ENCODE assay signal across 8 cellular contexts in genomic region chr14:75981826-75982723, GRCh38. TPM values are rescaled to one million over a fixed set of nuclear protein-coding genes. Genes with fewer than 3 reads are reported as not detected.
A peak's percentile ranks its signal among the peaks of the same experiment; 100 is the strongest.
DNase-seq lines count a peak whose midpoint lies in the region; ATAC-seq and TF ChIP-seq lines count a peak whose summit lies in the region.

Gene TGFB3 (minus strand): TSS chr14:75981995. CDS start chr14:75980893, 1,102 bp downstream.

- H3K27ac Mint-ChIP-seq in CD14-positive monocyte, result peak within 1 kb of the TSS; percentile 35 to 89 (median 74)
- peak within 1 kb of the TSS; percentile 82 to 93 for H3K27ac Mint-ChIP-seq in natural killer cell
- H3K27ac Mint-ChIP-seq in stimulated activated effector memory CD8-positive, alpha-beta T cell treated with anti-CD3 and anti-CD28 coated beads, Interleukin-12 subunit alpha, Interleukin-12 subunit beta, amount 100 ng/mL, for 72 hours, result peak within 1 kb of the TSS; percentile 80

- DNase-seq in CD14-positive monocyte (ENCODE audit: low spot score) (peak; percentile 71), LNCaP clone FGC (ENCODE audit: low read depth) (peak; percentile 23), RPMI7951 (ENCODE audit: low read depth) (peak; percentile 89), fibroblast of peridontal ligament (ENCODE audit: extremely low read depth) (peak; percentile 95), natural killer cell (peak; percentile 74)
- DNase-seq in activated T-helper 9 cell treated with anti-CD3 and anti-CD28 coated beads, Interleukin-2, amount 50 U/mL, for 16 hours (ENCODE audit: low read depth), result peak; percentile 62
- DNase-seq in stimulated activated effector memory CD8-positive, alpha-beta T cell treated with anti-CD3 and anti-CD28 coated beads, Interleukin-12 subunit alpha, Interleukin-12 subunit beta, amount 100 ng/mL, for 72 hours (ENCODE audit: low spot score in 2 of 2), result peak; percentile 73 to 90

- H3K4me3 Mint-ChIP-seq in CD14-positive monocyte (peak within 1 kb of the TSS; percentile 92 to 98), natural killer cell (peak within 1 kb of the TSS; percentile 89)
- H3K4me3 Mint-ChIP-seq in stimulated activated effector memory CD8-positive, alpha-beta T cell treated with anti-CD3 and anti-CD28 coated beads, Interleukin-12 subunit alpha, Interleukin-12 subunit beta, amount 100 ng/mL, for 72 hours, result peak within 1 kb of the TSS; percentile 79

- peaks cover 17 to 41% (median 24%) of the 10 kb centered on the region in 3 donors for H3K27me3 Mint-ChIP-seq in CD14-positive monocyte (ENCODE audit: low read depth in 3 of 3)
- no peaks in the 10 kb centered on the region for H3K27me3 Mint-ChIP-seq in natural killer cell (ENCODE audit: low read depth in 2 of 2)

- ATAC-seq in GM21423 (IDR thresholded peaks at IDR 0.05; ENCODE audit: unreplicated experiment) (peak; percentile 42), natural killer cell (peak; percentile 59 to 73 (median 72))
- ATAC-seq in stimulated activated effector memory CD8-positive, alpha-beta T cell treated with anti-CD3 and anti-CD28 coated beads, Interleukin-12 subunit alpha, Interleukin-12 subunit beta, amount 100 ng/mL, for 72 hours, result peak; percentile 78

- H3K4me1 Mint-ChIP-seq in CD14-positive monocyte, result peaks cover 43% of the 10 kb centered on the region
- H3K4me1 Mint-ChIP-seq in natural killer cell, result peaks cover 51 to 54% of the 10 kb centered on the region in 2 donors
- peaks cover 54% of the 10 kb centered on the region for H3K4me1 Mint-ChIP-seq in stimulated activated effector memory CD8-positive, alpha-beta T cell treated with anti-CD3 and anti-CD28 coated beads, Interleukin-12 subunit alpha, Interleukin-12 subunit beta, amount 100 ng/mL, for 72 hours

- H3K9me3 Mint-ChIP-seq in CD14-positive monocyte (peaks cover 0 to 2% (median 0%) of the 10 kb centered on the region in 7 donors), natural killer cell (no peaks in the 10 kb centered on the region)
- H3K9me3 Mint-ChIP-seq in stimulated activated effector memory CD8-positive, alpha-beta T cell treated with anti-CD3 and anti-CD28 coated beads, Interleukin-12 subunit alpha, Interleukin-12 subunit beta, amount 100 ng/mL, for 72 hours, result no peaks in the 10 kb centered on the region

- H3K4me3 ChIP-seq in LNCaP clone FGC (ENCODE audit: low read depth, low read length), result peak within 1 kb of the TSS; percentile 48

- intact Hi-C loops in CD14-positive monocyte (cut with micrococcal nuclease) (loop anchor here (1.0 to 10.0 kb wide), 5 partner anchors 77 to 407 kb away; partner anchors contain the start of genes FLVCR2 (in 1 of the 2) and GPATCH2L (in 1 of the 2)), natural killer cell (cut with micrococcal nuclease) (loop anchor here (1.0 to 2.0 kb wide), 3 partner anchors 76 to 403 kb away; partner anchors contain the start of gene FLVCR2)

- TF ChIP-seq CTCF in CD14-positive monocyte (IDR thresholded peaks at IDR 0.05) (peak; percentile 72), LNCaP clone FGC (IDR thresholded peaks at IDR 0.05; ENCODE audit: control insufficient read depth, extremely low read depth, insufficient read depth) (peak; percentile 82), natural killer cell (IDR thresholded peaks at IDR 0.05) (peak; percentile 63)

- peaks cover 0 to 1% of the 10 kb centered on the region in 2 donors for H3K36me3 Mint-ChIP-seq in CD14-positive monocyte
- H3K36me3 Mint-ChIP-seq in natural killer cell, result no peaks in the 10 kb centered on the region
- peaks cover 5% of the 10 kb centered on the region for H3K36me3 Mint-ChIP-seq in stimulated activated effector memory CD8-positive, alpha-beta T cell treated with anti-CD3 and anti-CD28 coated beads, Interleukin-12 subunit alpha, Interleukin-12 subunit beta, amount 100 ng/mL, for 72 hours

RNA-seq across cellular contexts. Expression of gene TGFB3, which starts in this region (rescaled TPM):
- polyA plus RNA-seq in CD14-positive monocyte, result under 1 TPM in 1 of 2 donors, not detected in 1; 0.07 TPM
- total RNA-seq in RPMI7951 (2014; rRNA removed; shearing (Covaris generic)), result 1.8 and 3.6 TPM in 2 replicates
- total RNA-seq in natural killer cell, result 10 to 100 TPM; 10.6 to 12.8 (median 12.3) TPM

Comparison
In these comparisons a context has a peak if more than half of its experiments do, and no peak if none do; other contexts are left out.
1. Peak in every context shown above with its lines: DNase-seq, ATAC-seq and H3K4me3 ChIP-seq.
2. Peak in DNase-seq in CD14-positive monocyte; RNA of the gene not detected or under 1 TPM.
3. DNase-seq: peak in every context shown above with its lines; median percentile 95 in fibroblast of peridontal ligament; 89 in RPMI7951; 82 in stimulated activated effector memory CD8-positive, alpha-beta T cell treated with anti-CD3 and anti-CD28 coated beads, Interleukin-12 subunit alpha, Interleukin-12 subunit beta, amount 100 ng/mL, for 72 hours; 74 in natural killer cell; 71 in CD14-positive monocyte; 62 in activated T-helper 9 cell treated with anti-CD3 and anti-CD28 coated beads, Interleukin-2, amount 50 U/mL, for 16 hours; 23 in LNCaP clone FGC.